Comparison of ENCODE assay signal across 23 cellular contexts in genomic region chr12:103679771-103680170, GRCh38.
DNase-seq lines count a peak whose midpoint lies in the region; ATAC-seq and TF ChIP-seq lines count a peak whose summit lies in the region.
"Had no signal": no experiment of that assay in that cellular context is flagged by ENCODE, and none has a peak within 500 bp of the region (broad histone marks: within the 10 kb centered on the region; RNA-seq: fewer than 3 reads in every experiment).

No MANE protein-coding gene starts in this region.

- no peak overlapping the region for H3K4me3 ChIP-seq in heart left ventricle
- H3K4me3 ChIP-seq: Peyer's patch, SJCRH30 had no signal

- TF ChIP-seq CTCF in heart left ventricle (IDR thresholded peaks at IDR 0.05), result no peak
- no peak for TF ChIP-seq CTCF in glutamatergic neuron (IDR thresholded peaks at IDR 0.05; ENCODE audit: partially characterized antibody, unreplicated experiment)

- H3K9me3 ChIP-seq in heart left ventricle, result no peaks in the 10 kb centered on the region
- H3K9me3 ChIP-seq: Peyer's patch, SJCRH30 had no signal

- intact Hi-C loops in left ventricle myocardium superior (cut with micrococcal nuclease) (no loop called here), heart left ventricle (cut with DNase I) (no loop called here)

- peaks cover 18% of the 10 kb centered on the region for H3K4me1 Mint-ChIP-seq in glutamatergic neuron (ENCODE audit: low read depth, unreplicated experiment)
- H3K4me1 Mint-ChIP-seq: IgD-negative memory B cell had no signal

- H3K27me3 Mint-ChIP-seq in glutamatergic neuron (ENCODE audit: unreplicated experiment), result peaks cover 1% of the 10 kb centered on the region

- H3K4me3 Mint-ChIP-seq in glutamatergic neuron (ENCODE audit: unreplicated experiment), result no peak overlapping the region
- H3K4me3 Mint-ChIP-seq: CD8-positive, alpha-beta T cell; IgD-negative memory B cell had no signal

- no peaks in the 10 kb centered on the region for H3K9me3 Mint-ChIP-seq in glutamatergic neuron (ENCODE audit: unreplicated experiment)
- H3K9me3 Mint-ChIP-seq: CD8-positive, alpha-beta T cell; IgD-negative memory B cell had no signal

- ATAC-seq in left ventricle myocardium superior (peak; percentile 22), heart left ventricle (no peak), GM18511 (IDR thresholded peaks at IDR 0.05; ENCODE audit: unreplicated experiment) (no peak), GM19395 (IDR thresholded peaks at IDR 0.05; ENCODE audit: unreplicated experiment) (no peak)
- ATAC-seq: CD8-positive, alpha-beta T cell had no signal

- peak overlapping the region; percentile 67 for H3K27ac Mint-ChIP-seq in glutamatergic neuron (ENCODE audit: unreplicated experiment)
- H3K27ac Mint-ChIP-seq: CD8-positive, alpha-beta T cell; IgD-negative memory B cell had no signal

- no peak for TF ChIP-seq POLR2A in heart left ventricle (IDR thresholded peaks at IDR 0.05)

- no peaks in the 10 kb centered on the region for H3K36me3 ChIP-seq in heart left ventricle
- H3K36me3 ChIP-seq: Peyer's patch, SJCRH30 had no signal

- no peaks in the 10 kb centered on the region for H3K36me3 Mint-ChIP-seq in glutamatergic neuron (ENCODE audit: unreplicated experiment)
- H3K36me3 Mint-ChIP-seq: CD8-positive, alpha-beta T cell; IgD-negative memory B cell had no signal

- peak; percentile 15 for DNase-seq in DMS53 (lab: John Stamatoyannopoulos, UW)
- no peak for DNase-seq in DMS53 treated with DMSO at 0.1 percent for 48 hours (lab: John Stamatoyannopoulos, UW; ENCODE audit: unreplicated experiment)
- DNase-seq in left ventricle myocardium superior, result no peak
- no peak for DNase-seq in heart left ventricle
- DNase-seq in glutamatergic neuron, result no peak
- DNase-seq in NCI-H446 (lab: John Stamatoyannopoulos, UW), result no peak
- DNase-seq: 8988T; AML-193; C1 segment of cervical spinal cord; CD8-positive, alpha-beta T cell; EL; GF-D8; Karpas-422; NCI-H1417; NCI-H187 treated with DMSO at 0.1 percent for 48 hours; NCI-H2107; NCI-H345; NCI-H526; SJCRH30 had no signal

- H3K27ac ChIP-seq in heart left ventricle, result peak overlapping the region in 4 of 12 donors; percentile 9 to 50 (median 30)
- H3K27ac ChIP-seq: Peyer's patch, SJCRH30 had no signal

- 66 to 72% (median 67%) methylated on average over 5 of the region's 5 CpGs for WGBS in heart left ventricle, 4 donors

- H3K27me3 ChIP-seq in heart left ventricle, result peaks cover 0 to 15% (median 0%) of the 10 kb centered on the region in 9 donors
- H3K27me3 ChIP-seq: Peyer's patch, SJCRH30 had no signal

- peaks cover 0 to 21% (median 5%) of the 10 kb centered on the region in 12 donors for H3K4me1 ChIP-seq in heart left ventricle
